Comparison of ENCODE assay signal across 8 cellular contexts in the genomic region with DNA sequence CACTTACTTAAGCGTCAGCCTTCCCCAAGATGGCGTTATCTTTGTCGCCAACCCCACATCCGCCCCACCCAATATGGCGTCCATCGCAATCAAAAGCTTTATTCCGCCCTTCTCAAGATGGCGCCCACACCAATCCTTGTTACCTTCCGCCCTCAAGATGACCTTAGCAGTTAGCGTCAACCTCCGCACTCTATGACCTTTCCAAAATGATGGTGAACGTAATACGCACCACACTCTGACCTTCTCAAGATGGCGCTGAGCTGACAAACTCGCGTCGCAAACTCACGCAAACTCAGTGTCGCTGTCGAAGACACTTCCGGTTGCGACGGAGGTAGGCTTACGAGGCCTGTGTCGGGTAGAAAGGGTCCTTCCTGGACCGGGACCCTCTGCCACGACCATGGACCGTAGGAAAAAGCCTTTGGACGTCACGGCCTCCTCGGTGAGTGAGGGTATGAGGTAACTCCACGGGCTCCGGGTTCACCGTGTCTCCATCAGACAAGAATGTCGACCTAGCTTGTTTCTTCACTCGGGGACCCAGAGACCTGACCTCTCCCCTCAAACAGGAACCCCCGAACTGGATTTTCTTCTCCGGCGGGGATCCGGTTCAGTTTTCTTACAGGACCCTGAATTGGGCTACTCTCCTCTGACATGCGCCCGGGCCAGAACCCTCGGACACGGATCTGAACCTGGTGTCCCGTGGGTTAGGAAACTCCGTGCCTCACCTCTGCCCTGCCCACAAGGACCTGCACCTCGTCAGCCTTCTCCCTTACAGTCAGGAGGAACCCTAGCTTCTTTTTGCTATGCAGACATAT. TPM values are rescaled to one million over a fixed set of nuclear protein-coding genes. Genes with fewer than 3 reads are reported as not detected.
DNase-seq lines count a peak whose midpoint lies in the region; ATAC-seq and TF ChIP-seq lines count a peak whose summit lies in the region.

A gene (plus strand): TSS at position 323 of the 812 bp plus-strand sequence. CDS start 75 bp downstream, at position 398.

- peaks cover 5% of the 10 kb centered on the region for H3K36me3 Mint-ChIP-seq in IgD-negative memory B cell

- peak; percentile 98 for ATAC-seq in GM21529 (IDR thresholded peaks at IDR 0.05; ENCODE audit: unreplicated experiment)
- peak; percentile 98 for ATAC-seq in mucosa of descending colon

- H3K27ac ChIP-seq in epithelial cell of prostate, result peak within 1 kb of the TSS; percentile 87

- peaks cover 5 to 33% (median 28%) of the 10 kb centered on the region in 3 donors for H3K4me1 Mint-ChIP-seq in IgD-negative memory B cell

- no peaks in the 10 kb centered on the region for H3K36me3 ChIP-seq in mucosa of descending colon (ENCODE audit: low read depth)

- H3K27me3 Mint-ChIP-seq in IgD-negative memory B cell, result no peaks in the 10 kb centered on the region

- H3K27ac Mint-ChIP-seq in IgD-negative memory B cell, result peak within 1 kb of the TSS; percentile 17 to 99 (median 98)

- H3K4me1 ChIP-seq in mucosa of descending colon (ENCODE audit: low read depth), result peaks cover 21% of the 10 kb centered on the region

- DNase-seq in DMS 273 treated with DMSO at 0.1 percent for 48 hours (lab: John Stamatoyannopoulos, UW), result peak; percentile 97
- DNase-seq in OCI-M2 (lab: John Stamatoyannopoulos, UW; ENCODE audit: unreplicated experiment), result peak; percentile 59
- peak; percentile 94 for DNase-seq in activated T-cell treated with anti-CD3 and anti-CD28 coated beads for 4 hours
- DNase-seq in epithelial cell of prostate (ENCODE audit: low read depth, low spot score), result peak; percentile 97
- peak; percentile 95 to 98 (median 95) for DNase-seq in mucosa of descending colon
- peak; percentile 86 for DNase-seq in stimulated activated CD8-positive, alpha-beta memory T cell treated with anti-CD3 and anti-CD28 coated beads, Interleukin-4, amount 100 ng/mL, for 24 hours (ENCODE audit: low read depth)

- H3K9me3 ChIP-seq in mucosa of descending colon, result no peaks in the 10 kb centered on the region

- H3K4me3 ChIP-seq in mucosa of descending colon, result peak within 1 kb of the TSS; percentile 68

- H3K4me3 Mint-ChIP-seq in IgD-negative memory B cell, result peak within 1 kb of the TSS; percentile 75 to 98 (median 94)

- peaks cover 0 to 5% (median 4%) of the 10 kb centered on the region in 3 donors for H3K9me3 Mint-ChIP-seq in IgD-negative memory B cell

- intact Hi-C loops in mucosa of descending colon (cut with DNase I, micrococcal nuclease), result no loop called here

- no peak for TF ChIP-seq CTCF in mucosa of descending colon (IDR thresholded peaks at IDR 0.05)

RNA-seq across cellular contexts. Expression of the gene that starts here (rescaled TPM):
- 38.8 TPM for polyA plus RNA-seq in IgD-negative memory B cell
- 10 to 100 TPM; 20.0 to 29.8 (median 27.9) TPM for total RNA-seq in mucosa of descending colon

Comparison
In these comparisons a context has a peak if more than half of its experiments do, and no peak if none do; other contexts are left out.
1. Peak in every context shown above with its lines: DNase-seq, ATAC-seq, H3K4me3 ChIP-seq and H3K27ac ChIP-seq.